Comparison of ENCODE assay signal across 32 cellular contexts in the genomic region with DNA sequence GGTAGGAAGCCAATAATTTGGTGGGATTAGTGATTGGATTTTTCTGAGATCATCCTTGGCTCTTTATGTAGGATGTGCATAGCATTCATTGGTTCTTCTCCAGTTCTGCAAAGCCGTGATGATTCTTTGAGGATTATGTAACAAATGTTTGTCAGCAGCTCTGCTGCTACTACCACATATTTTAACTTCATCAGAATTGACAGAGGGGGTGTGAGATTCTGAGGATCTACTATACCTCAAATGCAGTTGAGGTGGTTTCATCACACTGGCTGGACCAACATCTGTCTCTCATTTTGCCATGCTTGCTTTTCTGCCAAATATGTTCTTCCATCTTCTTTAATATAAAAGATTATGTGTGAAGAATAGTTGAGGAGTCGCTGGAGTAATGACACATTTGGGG.
"Had no signal": no experiment of that assay in that cellular context is flagged by ENCODE, and none has a peak within 500 bp of the region (broad histone marks: within the 10 kb centered on the region; RNA-seq: fewer than 3 reads in every experiment).

No MANE protein-coding gene starts in this region.

- H3K4me3 ChIP-seq: body of pancreas, breast epithelium, MG63, PC-9 had no signal

- FAIRE-seq: astrocyte, RCC 7860 had no signal

- H3K36me3 Mint-ChIP-seq: activated CD8-positive, alpha-beta memory T cell treated with anti-CD3 and anti-CD28 coated beads, Interleukin-2, amount 10 ng/mL, durations not matched to agents 7 days and 5 days; activated naive CD8-positive, alpha-beta T cell treated with anti-CD3 and anti-CD28 coated beads for 36 hours had no signal

- H3K27ac ChIP-seq: body of pancreas, breast epithelium, PC-9, WERI-Rb-1 had no signal

- H3K4me1 ChIP-seq: breast epithelium had no signal

- ATAC-seq: activated CD8-positive, alpha-beta memory T cell treated with anti-CD3 and anti-CD28 coated beads, Interleukin-2, amount 10 ng/mL, durations not matched to agents 7 days and 5 days; activated T-helper 17 cell treated with anti-CD3 and anti-CD28 coated beads, Interleukin-2, amount 50 U/mL, for 72 hours; body of pancreas had no signal

- DNase-seq: activated CD4-positive, alpha-beta memory T cell treated with anti-CD3 and anti-CD28 coated beads, Interleukin-2, amount 10 ng/mL, durations not matched to agents 7 days and 5 days; activated CD4-positive, alpha-beta T cell treated with anti-CD3 and anti-CD28 coated beads for 1 hour; activated CD4-positive, alpha-beta T cell treated with anti-CD3 and anti-CD28 coated beads for 48 hours; activated CD4-positive, CD25-positive, alpha-beta regulatory T cell; activated CD8-positive, alpha-beta memory T cell treated with anti-CD3 and anti-CD28 coated beads for 24 hours; activated CD8-positive, alpha-beta memory T cell treated with anti-CD3 and anti-CD28 coated beads, Interleukin-2, amount 10 ng/mL, durations not matched to agents 7 days and 5 days; activated CD8-positive, alpha-beta memory T cell treated with anti-CD3 and anti-CD28 coated beads, Interleukin-2, amount 50 U/mL, for 48 hours; activated effector memory CD4-positive, alpha-beta T cell treated with anti-CD3 and anti-CD28 coated beads, Interleukin-2, amount 50 U/mL, for 16 hours; activated naive CD4-positive, alpha-beta T cell; activated naive CD4-positive, alpha-beta T cell treated with anti-CD3 and anti-CD28 coated beads, Interleukin-2, amount 50 U/mL, for 16 hours; activated naive CD8-positive, alpha-beta T cell treated with anti-CD3 and anti-CD28 coated beads for 36 hours; activated T-cell treated with anti-CD3 and anti-CD28 coated beads, Interleukin-2, amount 50 U/mL, for 48 hours; amygdala; body of pancreas; Kasumi-1; KG1; MG63; NCI-H1048; NCI-H1436; NCI-H1694; NCI-H2081 treated with DMSO at 0.1 percent for 48 hours; NCI-H345; NCI-H526; NCI-H774; PC-9; Right ventricle myocardium superior; WERI-Rb-1 had no signal

- H3K4me1 Mint-ChIP-seq: activated CD4-positive, alpha-beta memory T cell treated with anti-CD3 and anti-CD28 coated beads, Interleukin-2, amount 10 ng/mL, durations not matched to agents 7 days and 5 days; activated CD8-positive, alpha-beta memory T cell treated with anti-CD3 and anti-CD28 coated beads, Interleukin-2, amount 10 ng/mL, durations not matched to agents 7 days and 5 days; activated naive CD8-positive, alpha-beta T cell treated with anti-CD3 and anti-CD28 coated beads for 36 hours; activated T-helper 17 cell treated with anti-CD3 and anti-CD28 coated beads, Interleukin-2, amount 50 U/mL, for 72 hours had no signal

- H2AFZ ChIP-seq: PC-9 had no signal

- H3K9me3 ChIP-seq: body of pancreas, breast epithelium, MG63 had no signal

- H3K36me3 ChIP-seq: breast epithelium, WERI-Rb-1 had no signal

- H3K9me3 Mint-ChIP-seq: activated CD4-positive, alpha-beta memory T cell treated with anti-CD3 and anti-CD28 coated beads, Interleukin-2, amount 10 ng/mL, durations not matched to agents 7 days and 5 days; activated naive CD8-positive, alpha-beta T cell treated with anti-CD3 and anti-CD28 coated beads for 36 hours; activated T-helper 17 cell treated with anti-CD3 and anti-CD28 coated beads, Interleukin-2, amount 50 U/mL, for 72 hours; T-helper 1 cell treated with Interleukin-12 subunit alpha and Interleukin-12 subunit beta and Interleukin-4 antibody, amounts not matched to agents 30 μg/mL and 1 μg/mL, for 36 hours had no signal

- H3K27me3 ChIP-seq: body of pancreas, breast epithelium, MG63 had no signal

- H3K4me2 ChIP-seq: PC-9 had no signal

- H3K4me3 Mint-ChIP-seq: activated CD4-positive, alpha-beta memory T cell treated with anti-CD3 and anti-CD28 coated beads, Interleukin-2, amount 10 ng/mL, durations not matched to agents 7 days and 5 days; activated CD8-positive, alpha-beta memory T cell treated with anti-CD3 and anti-CD28 coated beads, Interleukin-2, amount 10 ng/mL, durations not matched to agents 7 days and 5 days; activated naive CD8-positive, alpha-beta T cell treated with anti-CD3 and anti-CD28 coated beads for 36 hours; activated T-helper 17 cell treated with anti-CD3 and anti-CD28 coated beads, Interleukin-2, amount 50 U/mL, for 72 hours; T-helper 1 cell treated with Interleukin-12 subunit alpha and Interleukin-12 subunit beta and Interleukin-4 antibody, amounts not matched to agents 30 μg/mL and 1 μg/mL, for 36 hours had no signal

- H3K27ac Mint-ChIP-seq: activated CD4-positive, alpha-beta memory T cell treated with anti-CD3 and anti-CD28 coated beads, Interleukin-2, amount 10 ng/mL, durations not matched to agents 7 days and 5 days; activated CD8-positive, alpha-beta memory T cell treated with anti-CD3 and anti-CD28 coated beads, Interleukin-2, amount 10 ng/mL, durations not matched to agents 7 days and 5 days; activated naive CD8-positive, alpha-beta T cell treated with anti-CD3 and anti-CD28 coated beads for 36 hours; activated T-helper 17 cell treated with anti-CD3 and anti-CD28 coated beads, Interleukin-2, amount 50 U/mL, for 72 hours; T-helper 1 cell treated with Interleukin-12 subunit alpha and Interleukin-12 subunit beta and Interleukin-4 antibody, amounts not matched to agents 30 μg/mL and 1 μg/mL, for 36 hours had no signal
